8 cellular contexts compared by ENCODE assay signal in the genomic region with DNA sequence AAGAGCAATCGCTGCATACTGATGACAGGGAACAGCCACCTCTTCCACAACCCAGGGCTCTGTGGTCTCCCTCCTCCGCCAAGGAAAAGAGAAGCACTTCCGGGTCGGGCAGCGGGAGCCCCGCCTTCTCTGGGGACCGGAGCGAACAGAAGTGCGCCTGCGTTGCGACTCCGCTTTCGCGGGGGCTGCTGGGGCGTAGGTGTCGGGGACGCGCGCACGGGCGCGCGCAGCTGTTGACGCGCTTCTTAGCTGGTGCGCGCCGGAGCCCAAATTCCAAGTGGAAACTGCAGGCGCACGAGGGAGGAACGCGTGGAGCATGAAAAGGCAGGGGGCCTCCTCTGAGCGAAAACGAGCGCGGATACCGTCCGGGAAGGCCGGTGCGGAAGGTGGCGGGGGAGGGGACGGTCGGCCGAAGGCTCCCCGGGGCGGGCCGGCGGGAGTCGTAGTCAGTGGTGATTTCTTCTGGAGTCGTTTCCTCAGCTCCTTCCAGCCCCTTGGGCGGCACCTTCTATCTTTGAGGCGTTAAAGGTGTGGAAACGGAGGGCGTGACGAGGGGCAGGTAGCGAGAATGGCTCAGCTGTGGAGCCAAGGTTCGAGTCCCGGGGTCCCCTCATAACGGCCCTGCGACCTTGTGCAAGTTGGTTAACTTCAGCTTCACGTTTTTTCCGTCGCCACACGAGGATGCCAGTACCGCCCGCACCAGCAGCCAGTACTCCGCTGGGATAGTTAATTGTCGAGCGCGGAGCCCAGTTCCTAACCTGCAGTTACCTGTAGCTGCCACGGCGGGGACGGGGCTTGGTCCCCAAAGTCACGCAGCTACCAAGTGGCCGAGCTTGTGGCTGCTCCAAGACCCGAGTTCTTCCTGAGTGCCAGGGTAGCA. TPM values are rescaled to one million over a fixed set of nuclear protein-coding genes. Genes with fewer than 3 reads are reported as not detected.
DNase-seq lines count a peak whose midpoint lies in the region; ATAC-seq and TF ChIP-seq lines count a peak whose summit lies in the region.

A gene (minus strand): TSS at position 95 of the 880 bp plus-strand sequence. CDS start 78 bp downstream, at position 17.
A gene with protein sequence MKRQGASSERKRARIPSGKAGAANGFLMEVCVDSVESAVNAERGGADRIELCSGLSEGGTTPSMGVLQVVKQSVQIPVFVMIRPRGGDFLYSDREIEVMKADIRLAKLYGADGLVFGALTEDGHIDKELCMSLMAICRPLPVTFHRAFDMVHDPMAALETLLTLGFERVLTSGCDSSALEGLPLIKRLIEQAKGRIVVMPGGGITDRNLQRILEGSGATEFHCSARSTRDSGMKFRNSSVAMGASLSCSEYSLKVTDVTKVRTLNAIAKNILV (plus strand): TSS at position 202 of the 880 bp plus-strand sequence. CDS start 115 bp downstream, at position 317.

- peak in 2 of 3 donors; percentile 15 to 49 for TF ChIP-seq POLR2A in spleen (IDR thresholded peaks at IDR 0.05)

- peak within 1 kb of the TSS; percentile 95 to 98 (median 96) for H3K27ac ChIP-seq in spleen

- peak within 1 kb of the TSS; percentile 100 for H3K4me3 ChIP-seq in AG10803 (ENCODE audit: low read length)
- peak within 1 kb of the TSS; percentile 70 to 89 (median 84) for H3K4me3 ChIP-seq in spleen

- H3K27me3 ChIP-seq in spleen (replicated peaks in 1 of 7) = no peaks in the 10 kb centered on the region

- intact Hi-C loops in spleen (cut with DNase I; ENCODE audit: low total_unique reads) = no loop called here

- H3K9me3 ChIP-seq in spleen = no peaks in the 10 kb centered on the region

- H3K36me3 ChIP-seq in spleen = peaks cover 0 to 46% (median 19%) of the 10 kb centered on the region in 6 donors

- WGBS in spleen, 5 donors = 0% methylated on average over 62 to 76 of the region's 76 CpGs

- ATAC-seq in GM19025 (IDR thresholded peaks at IDR 0.05; ENCODE audit: low read depth, unreplicated experiment) (peak; percentile 73), HG03342 (IDR thresholded peaks at IDR 0.05; ENCODE audit: unreplicated experiment) (peak; percentile 88)

- peaks cover 4 to 68% (median 41%) of the 10 kb centered on the region in 6 donors for H3K4me1 ChIP-seq in spleen

- TF ChIP-seq CTCF in AG10803 (conservative IDR thresholded peaks at IDR 0.05; ENCODE audit: low read length) (peak; percentile 38), spleen (IDR thresholded peaks at IDR 0.05 in 8 of 11, conservative IDR thresholded peaks at IDR 0.05 in 3 of 11) (peak in 10 of 11 experiments; percentile 20 to 58 (median 40))

- DNase-seq in AG10803 (ENCODE audit: low read depth) (peak; percentile 95), NCI-H345 treated with DMSO at 0.1 percent for 48 hours (lab: John Stamatoyannopoulos, UW; ENCODE audit: unreplicated experiment) (peak; percentile 72), inferior parietal cortex (ENCODE audit: extremely low spot score) (peak; percentile 98), spleen (peak; percentile 99)
- DNase-seq in activated CD4-positive, CD25-positive, alpha-beta regulatory T cell (lab: John Stamatoyannopoulos, UW) = peak; percentile 85 to 92 (median 88)
- peak; percentile 93 for DNase-seq in central memory CD4-positive, alpha-beta T cell

RNA-seq across cellular contexts. Expression of the first gene that starts in this region (rescaled TPM):
- 10 to 100 TPM; 34.1 to 51.1 (median 37.5) TPM for total RNA-seq in spleen
- polyA plus RNA-seq in spleen = 10 to 100 TPM; 14.1 to 19.5 (median 14.8) TPM

RNA-seq across cellular contexts. Expression of the second gene that starts in this region (rescaled TPM):
- total RNA-seq in spleen = 10 to 100 TPM; 25.2 to 42.0 (median 32.6) TPM
- polyA plus RNA-seq in spleen = 10 to 100 TPM; 37.0 to 50.5 (median 43.9) TPM

Comparison
In these comparisons a context has a peak if more than half of its experiments do, and no peak if none do; other contexts are left out.
1. Peak in every context shown above with its lines: DNase-seq, ATAC-seq, H3K4me3 ChIP-seq and H3K27ac ChIP-seq.